ENCODE assay signal across 10 cellular contexts in genomic region chr1:19467199-19468187, GRCh38. TPM values are rescaled to one million over a fixed set of nuclear protein-coding genes. Genes with fewer than 3 reads are reported as not detected.
A peak's percentile ranks its signal among the peaks of the same experiment; 100 is the strongest.
DNase-seq lines count a peak whose midpoint lies in the region; ATAC-seq and TF ChIP-seq lines count a peak whose summit lies in the region.
"Had no signal": no experiment of that assay in that cellular context is flagged by ENCODE, and none has a peak within 500 bp of the region (broad histone marks: within the 10 kb centered on the region; RNA-seq: fewer than 3 reads in every experiment).

No MANE protein-coding gene starts in this region.

- H3K27ac Mint-ChIP-seq in CD4-positive, alpha-beta T cell: peak overlapping the region; percentile 86
- H3K27ac Mint-ChIP-seq in WTC11: peak overlapping the region; percentile 60; the same call in 1 of the 2 replicates
- peak overlapping the region; percentile 4 for H3K27ac Mint-ChIP-seq in osteocyte (ENCODE audit: unreplicated experiment)

- POLR2A ChIA-PET in CD4-positive, alpha-beta T cell (lab: Charles Lee): interaction anchor here (0.6 to 15.6 kb wide), 6 partner anchors 8 to 235 kb away, joined by 3 to 442 read pairs (median 4); partner anchors contain the start of gene CAPZB
- POLR2A ChIA-PET in WTC11 (lab: Charles Lee): no interaction called here

- DNase-seq in CD4-positive, alpha-beta T cell: no peak
- no peak for DNase-seq in WTC11 (ENCODE audit: low spot score)
- DNase-seq in osteocyte (ENCODE audit: extremely low spot score, unreplicated experiment): no peak
- DNase-seq in mucosa of gallbladder (ENCODE audit: low spot score): no peak
- DNase-seq in NCI-H1417 (lab: John Stamatoyannopoulos, UW): no peak
- DNase-seq: NCI-H2081, posterior cingulate gyrus had no signal

- H3K4me1 ChIP-seq in esophagus (ENCODE audit: control insufficient read depth in 2 of 2, insufficient read depth in 2 of 2, low read length in 1 of 2): peaks cover 10 to 21% of the 10 kb centered on the region in 2 donors

- no peaks in the 10 kb centered on the region for H3K27me3 Mint-ChIP-seq in CD4-positive, alpha-beta T cell
- H3K27me3 Mint-ChIP-seq in WTC11 (ENCODE audit: low read depth) (no peaks in the 10 kb centered on the region), osteocyte (ENCODE audit: unreplicated experiment) (no peaks in the 10 kb centered on the region)

- CTCF ChIA-PET in CD4-positive, alpha-beta T cell (lab: Charles Lee): interaction anchor here (1.0 to 2.2 kb wide), 5 partner anchors 20 to 187 kb away, joined by 4 to 7 read pairs (median 5); no protein-coding TSS in a partner anchor
- CTCF ChIA-PET in WTC11 (lab: Charles Lee): interaction anchor here (1.1 to 3.3 kb wide), 5 partner anchors 12 to 184 kb away, joined by 3 to 11 read pairs (median 4); no protein-coding TSS in a partner anchor

- peaks cover 60% of the 10 kb centered on the region for H3K36me3 Mint-ChIP-seq in CD4-positive, alpha-beta T cell (ENCODE audit: low read depth)
- H3K36me3 Mint-ChIP-seq in WTC11 (peaks cover 11% of the 10 kb centered on the region), osteocyte (ENCODE audit: unreplicated experiment) (peaks cover 8% of the 10 kb centered on the region)

- 69 to 83% methylated on average over 14 of the region's 14 CpGs for WGBS in esophagus, 2 donors

- H3K4me3 Mint-ChIP-seq in CD4-positive, alpha-beta T cell: peak overlapping the region; percentile 42
- no peak overlapping the region for H3K4me3 Mint-ChIP-seq in WTC11
- H3K4me3 Mint-ChIP-seq in osteocyte (ENCODE audit: unreplicated experiment): no peak overlapping the region

- peaks cover 95% of the 10 kb centered on the region for H3K4me1 Mint-ChIP-seq in CD4-positive, alpha-beta T cell (ENCODE audit: low read depth)
- H3K4me1 Mint-ChIP-seq in WTC11 (peaks cover 82% of the 10 kb centered on the region), osteocyte (ENCODE audit: unreplicated experiment) (peaks cover 47% of the 10 kb centered on the region)

- H3K36me3 ChIP-seq in esophagus (ENCODE audit: control insufficient read depth in 2 of 2, insufficient read depth in 2 of 2, low read length in 1 of 2): peaks cover 0 to 2% of the 10 kb centered on the region in 2 donors

- no peak overlapping the region for H3K4me3 ChIP-seq in esophagus (ENCODE audit: low read depth in 1 of 2, low read length in 2 of 2)

- peak overlapping the region; percentile 74 for H3K27ac ChIP-seq in CD4-positive, alpha-beta T cell (ENCODE audit: low read depth, low read length)
- H3K27ac ChIP-seq in esophagus (ENCODE audit: low read depth in 2 of 2, low read length in 1 of 2): peak overlapping the region; percentile 21 to 47

- H3K27me3 ChIP-seq in CD4-positive, alpha-beta T cell (ENCODE audit: control insufficient read depth, insufficient read depth, low read length): no peaks in the 10 kb centered on the region
- no peaks in the 10 kb centered on the region for H3K27me3 ChIP-seq in esophagus (ENCODE audit: control insufficient read depth in 1 of 2, insufficient read depth in 2 of 2, low read length in 2 of 2)

- TF ChIP-seq CTCF in CD4-positive, alpha-beta T cell (IDR thresholded peaks at IDR 0.05): no peak
- TF ChIP-seq CTCF in WTC11 (IDR thresholded peaks at IDR 0.05) (no peak), osteocyte (IDR thresholded peaks at IDR 0.05) (no peak)

- H3K9me3 ChIP-seq in CD4-positive, alpha-beta T cell (ENCODE audit: control insufficient read depth, low read length): no peaks in the 10 kb centered on the region
- no peaks in the 10 kb centered on the region for H3K9me3 ChIP-seq in esophagus (ENCODE audit: control insufficient read depth in 2 of 2, insufficient read depth in 1 of 2, low read depth in 1 of 2, low read length in 1 of 2)

- intact Hi-C loops in CD4-positive, alpha-beta T cell (cut with DNase I, micrococcal nuclease): loop anchor here in 1 of 2 experiments (2.0 to 5.0 kb wide), 2 partner anchors 15 to 75 kb away; no protein-coding TSS in a partner anchor

- no peak for ATAC-seq in CD4-positive, alpha-beta T cell (ENCODE audit: poor library complexity)
- ATAC-seq in WTC11 (no peak), GM18858 (IDR thresholded peaks at IDR 0.05; ENCODE audit: unreplicated experiment) (no peak), HG02763 (IDR thresholded peaks at IDR 0.05; ENCODE audit: unreplicated experiment) (no peak)

- H3K9me3 Mint-ChIP-seq in CD4-positive, alpha-beta T cell: no peaks in the 10 kb centered on the region
- H3K9me3 Mint-ChIP-seq in WTC11: peaks cover 3% of the 10 kb centered on the region; the same call in 1 of the 2 replicates
- H3K9me3 Mint-ChIP-seq in osteocyte (ENCODE audit: unreplicated experiment): no peaks in the 10 kb centered on the region

TF ChIP-seq in WTC11, 78 proteins besides CTCF, POLR2A, EP300 and RAD21:
- no peak for TF ChIP-seq TEAD1 (CRISPR knock-in tag; IDR thresholded peaks at IDR 0.05)

RNA-seq across cellular contexts. Expression of gene CAPZB, which starts 17.8 kb away (rescaled TPM):
- 100 to 1,000 TPM; 168 to 173 TPM for total RNA-seq in CD4-positive, alpha-beta T cell
- total RNA-seq in WTC11 (2021) (348 to 380 TPM (median 363 TPM) in 3 replicates), osteocyte (403 and 412 TPM in 2 replicates), mucosa of gallbladder (255 TPM)
- polyA plus RNA-seq in esophagus: 100 to 1,000 TPM; 221 to 272 TPM

Comparison
In these comparisons a context has a peak if more than half of its experiments do, and no peak if none do; other contexts are left out.
1. H3K27ac Mint-ChIP-seq: peak in every context shown above with its lines; median percentile 86 in CD4-positive, alpha-beta T cell; 60 in WTC11; 4 in osteocyte.